12 cellular contexts compared by ENCODE assay signal in the genomic region with DNA sequence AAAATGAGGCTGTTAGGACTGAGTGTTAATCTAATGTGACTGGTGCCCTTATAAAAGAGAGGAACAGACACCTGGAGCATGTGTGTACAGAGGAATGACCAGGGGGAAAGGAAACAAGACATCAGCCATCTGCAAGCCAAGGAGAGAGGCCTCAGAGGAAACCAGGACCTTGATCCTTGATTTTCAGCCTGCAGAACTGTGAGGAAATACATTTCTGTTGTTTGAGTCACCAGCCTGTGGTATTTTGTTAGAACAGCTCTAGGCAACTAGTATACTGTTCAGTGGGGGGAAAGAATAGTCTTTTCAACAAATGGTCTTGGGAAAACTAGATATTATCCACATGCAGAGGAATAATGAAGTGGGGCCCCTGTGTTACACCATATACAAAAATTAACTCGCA.
DNase-seq lines count a peak whose midpoint lies in the region; ATAC-seq, FAIRE-seq and TF ChIP-seq lines count a peak whose summit lies in the region.
"Had no signal": no experiment of that assay in that cellular context is flagged by ENCODE, and none has a peak within 500 bp of the region (broad histone marks: within the 10 kb centered on the region; RNA-seq: fewer than 3 reads in every experiment).

No MANE protein-coding gene starts in this region.

- DNase-seq in AG08395 (ENCODE audit: low spot score) = peak; percentile 79
- peak in 1 of 2 experiments; percentile 27 for DNase-seq in HL-60 (ENCODE audit: low read depth in 1 of 2, low spot score in 1 of 2)
- DNase-seq in amniotic stem cell (lab: John Stamatoyannopoulos, UW) = peak; percentile 59
- DNase-seq in keratinocyte (ENCODE audit: low read depth, low spot score) = no peak
- DNase-seq in small intestine = no peak
- DNase-seq: activated CD4-positive, alpha-beta T cell treated with anti-CD3 and anti-CD28 coated beads, Interleukin-2, amount 50 U/mL, for 1 hour; adrenal gland; ovary had no signal

- TF ChIP-seq CTCF in HL-60 (IDR thresholded peaks at IDR 0.05; ENCODE audit: insufficient read depth, low read length) (no peak), keratinocyte (optimal IDR thresholded peaks at IDR 0.05 in 1 of 3, IDR thresholded peaks at IDR 0.05 in 1 of 3, conservative IDR thresholded peaks at IDR 0.05 in 1 of 3; ENCODE audit: extremely low read depth in 1 of 3, insufficient read depth in 2 of 3, low read length in 3 of 3) (no peak)

- H3K4me2 ChIP-seq in keratinocyte (ENCODE audit: control insufficient read depth, extremely low read depth, insufficient read depth, low read depth, low read length) = peak overlapping the region; percentile 31
- H3K4me2 ChIP-seq: KMS-11 had no signal

- H3K36me3 ChIP-seq in keratinocyte (ENCODE audit: control insufficient read depth in 2 of 2, extremely low read depth in 1 of 2, insufficient read depth in 2 of 2, low read length in 2 of 2) (no peaks in the 10 kb centered on the region), small intestine (ENCODE audit: control insufficient read depth in 2 of 2, insufficient read depth in 2 of 2, low read length in 2 of 2) (no peaks in the 10 kb centered on the region)
- H3K36me3 ChIP-seq: adrenal gland, ovary had no signal

- peaks cover 13% of the 10 kb centered on the region for H3K4me1 ChIP-seq in keratinocyte (ENCODE audit: control insufficient read depth, extremely low read depth, insufficient read depth, low read length)
- peaks cover 0 to 3% of the 10 kb centered on the region in 2 donors for H3K4me1 ChIP-seq in small intestine (ENCODE audit: control insufficient read depth in 2 of 2, insufficient read depth in 1 of 2, low read depth in 1 of 2, low read length in 1 of 2)

- no peaks in the 10 kb centered on the region for H4K20me1 ChIP-seq in keratinocyte (ENCODE audit: control insufficient read depth, extremely low read depth, insufficient read depth, low read length)

- H3K9me3 ChIP-seq in keratinocyte (ENCODE audit: control insufficient read depth, low read depth, low read length) (no peaks in the 10 kb centered on the region), small intestine (ENCODE audit: control insufficient read depth, low read depth) (no peaks in the 10 kb centered on the region)
- H3K9me3 ChIP-seq: adrenal gland, ovary had no signal

- H3K9me1 ChIP-seq in keratinocyte (ENCODE audit: control insufficient read depth, extremely low read depth, insufficient read depth, low read length) = no peaks in the 10 kb centered on the region

- no peaks in the 10 kb centered on the region for H3K79me2 ChIP-seq in keratinocyte (ENCODE audit: control insufficient read depth, insufficient read depth, low read length)

- no peak overlapping the region for H3K9ac ChIP-seq in keratinocyte (ENCODE audit: control insufficient read depth, extremely low read depth, insufficient read depth, low read length)
- H3K9ac ChIP-seq: KMS-11 had no signal

- ATAC-seq in GM21447 (IDR thresholded peaks at IDR 0.05; ENCODE audit: unreplicated experiment) = no peak
- no peak for ATAC-seq in GM19455 (IDR thresholded peaks at IDR 0.05; ENCODE audit: unreplicated experiment)
- no peak for ATAC-seq in GM19351 (IDR thresholded peaks at IDR 0.05; ENCODE audit: unreplicated experiment)

- WGBS in small intestine, 3 donors = 88 to 98% (median 90%) methylated on average over 1 of the region's 1 CpG

- H3K27ac ChIP-seq in HL-60 (replicated peaks) (peak overlapping the region; percentile 50), keratinocyte (ENCODE audit: control insufficient read depth, insufficient read depth, low read length) (peak overlapping the region; percentile 34), small intestine (ENCODE audit: low read depth in 1 of 2, low read length in 1 of 2) (no peak overlapping the region)
- H3K27ac ChIP-seq: KMS-11, ovary had no signal

- H2AFZ ChIP-seq in keratinocyte (ENCODE audit: control insufficient read depth, low read length) = peak overlapping the region; percentile 77

- peak; percentile 99 for FAIRE-seq in keratinocyte (lab: Jason Lieb, UNC)
- FAIRE-seq in small intestine (lab: Jason Lieb, UNC) = no peak

- dilution Hi-C loops in keratinocyte (cut with MboI; ENCODE audit: extremely low pct_ligation_motif_present, low sequenced_read_pairs) = no loop called here

- no peak overlapping the region for H3K4me3 ChIP-seq in HL-60 (replicated peaks; ENCODE audit: insufficient read depth, low read length)
- no peak overlapping the region for H3K4me3 ChIP-seq in keratinocyte (ENCODE audit: control insufficient read depth in 2 of 3, extremely low read depth in 1 of 3, insufficient read depth in 2 of 3, low read depth in 1 of 3, low read length in 3 of 3)
- H3K4me3 ChIP-seq in small intestine (ENCODE audit: low read depth in 1 of 2, low read length in 2 of 2) = no peak overlapping the region
- H3K4me3 ChIP-seq: adrenal gland, ovary had no signal

- H3K27me3 ChIP-seq in HL-60 (ENCODE audit: insufficient read depth, poor library complexity, severe bottlenecking) (no peaks in the 10 kb centered on the region), keratinocyte (ENCODE audit: control insufficient read depth, extremely low read depth, insufficient read depth, low read length) (no peaks in the 10 kb centered on the region), small intestine (ENCODE audit: control insufficient read depth in 2 of 2, insufficient read depth in 2 of 2, low read length in 2 of 2) (no peaks in the 10 kb centered on the region)
- H3K27me3 ChIP-seq: adrenal gland, ovary had no signal

Comparison
In these comparisons a context has a peak if more than half of its experiments do, and no peak if none do; other contexts are left out.
1. DNase-seq: peak in AG08395 (single experiment) and amniotic stem cell (single experiment); none in keratinocyte (single experiment) and small intestine (single experiment).
2. H3K27ac ChIP-seq: peak in HL-60 (single experiment) and keratinocyte (single experiment); none in small intestine (0 of 2).